Comparison of ENCODE assay signal across 10 cellular contexts in the genomic region with DNA sequence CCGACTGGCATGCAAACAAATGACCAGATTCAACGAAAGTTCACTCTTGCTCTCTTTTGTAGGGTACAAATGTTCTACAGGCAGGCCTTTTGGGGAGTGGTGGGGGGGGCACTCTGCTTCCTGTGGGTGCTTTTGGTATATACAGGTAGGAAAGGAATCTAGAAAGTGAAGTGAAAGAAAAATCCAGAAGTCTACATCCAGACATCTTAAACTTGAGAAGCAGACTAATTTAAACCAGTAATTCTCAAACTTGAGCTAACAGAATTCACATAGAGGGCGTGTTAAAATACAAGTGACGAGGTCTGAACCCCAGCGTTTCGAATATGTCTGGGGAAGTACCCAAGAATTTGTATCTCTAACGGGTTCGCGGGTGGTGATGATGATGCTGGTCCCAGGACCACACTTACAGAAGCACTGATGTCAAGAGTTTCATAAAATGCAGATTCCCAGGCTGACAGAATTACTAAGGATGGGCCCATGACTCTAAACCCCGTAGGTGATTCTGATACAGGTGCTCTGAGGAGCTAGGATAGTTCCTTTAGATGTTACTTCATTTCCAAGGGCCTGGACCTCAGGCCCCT. TPM values are rescaled to one million over a fixed set of nuclear protein-coding genes. Genes with fewer than 3 reads are reported as not detected.
A peak's percentile ranks its signal among the peaks of the same experiment; 100 is the strongest.
DNase-seq lines count a peak whose midpoint lies in the region; ATAC-seq and TF ChIP-seq lines count a peak whose summit lies in the region.
"Had no signal": no experiment of that assay in that cellular context is flagged by ENCODE, and none has a peak within 500 bp of the region (broad histone marks: within the 10 kb centered on the region; RNA-seq: fewer than 3 reads in every experiment).

No MANE protein-coding gene starts in this region.

- H3K27me3 ChIP-seq in BLaER1 treated with 17β-estradiol and CSF1 and Interleukin-3, amounts not matched to agents 10 nM and 100 nM: peaks cover 36 to 49% (median 43%) of the 10 kb centered on the region in 11 experiments
- H3K27me3 ChIP-seq in PC-3 (ENCODE audit: low read length): no peaks in the 10 kb centered on the region
- H3K27me3 ChIP-seq in esophagus muscularis mucosa: no peaks in the 10 kb centered on the region
- H3K27me3 ChIP-seq in osteoblast (ENCODE audit: insufficient read depth, low read length): no peaks in the 10 kb centered on the region

- no peak for TF ChIP-seq EP300 in esophagus muscularis mucosa (IDR thresholded peaks at IDR 0.05)

- TF ChIP-seq CTCF in PC-3 (conservative IDR thresholded peaks at IDR 0.05; ENCODE audit: low read depth, low read length) (no peak), esophagus muscularis mucosa (IDR thresholded peaks at IDR 0.05) (no peak), osteoblast (IDR thresholded peaks at IDR 0.05; ENCODE audit: extremely low read depth, low read depth, low read length) (no peak)

- 70% methylated on average over 10 of the region's 10 CpGs for WGBS in esophagus muscularis mucosa

- H2AFZ ChIP-seq in PC-3 (ENCODE audit: low read length): peak overlapping the region; percentile 86
- H2AFZ ChIP-seq in osteoblast (ENCODE audit: low read length): peak overlapping the region; percentile 26

- no peak for ATAC-seq in PC-3

- H3K4me2 ChIP-seq in BLaER1 treated with 17β-estradiol and CSF1 and Interleukin-3, amounts not matched to agents 10 nM and 100 nM: peak overlapping the region; percentile 87 to 100 (median 98)
- H3K4me2 ChIP-seq in PC-3 (ENCODE audit: low read length) (peak overlapping the region; percentile 87), osteoblast (ENCODE audit: insufficient read depth, low read length) (peak overlapping the region; percentile 86)

- H3K9me2 ChIP-seq in PC-3 (replicated peaks; ENCODE audit: low read length): no peaks in the 10 kb centered on the region

- POLR2A ChIA-PET in PC-3 (lab: Charles Lee; ENCODE audit: unreplicated experiment): interaction anchor here (0.7 kb wide), 1 partner anchor 19 kb away, joined by 3 read pairs; a partner anchor contains a TSS

- no peaks in the 10 kb centered on the region; the same call in 1 of the 2 replicates for H3K79me2 ChIP-seq in PC-3 (ENCODE audit: low read length)
- no peaks in the 10 kb centered on the region for H3K79me2 ChIP-seq in osteoblast (ENCODE audit: insufficient read depth, low read length)

- DNase-seq in PC-3 (no peak), esophagus muscularis mucosa (ENCODE audit: extremely low spot score) (no peak), osteoblast (ENCODE audit: insufficient read length, low spot score, missing footprints) (peak; percentile 81), NCI-H510A (lab: John Stamatoyannopoulos, UW) (no peak), NCI-H146 (lab: John Stamatoyannopoulos, UW) (no peak), NCI-H526 treated with DMSO at 0.1 percent for 48 hours (lab: John Stamatoyannopoulos, UW) (no peak), activated gamma-delta T cell treated with Interleukin-2 at 50 U/mL for 16 hours (no peak)
- DNase-seq: RPMI8226 had no signal

- peaks cover 8 to 16% (median 12%) of the 10 kb centered on the region in 10 experiments for H3K4me1 ChIP-seq in BLaER1 treated with 17β-estradiol and CSF1 and Interleukin-3, amounts not matched to agents 10 nM and 100 nM
- H3K4me1 ChIP-seq in PC-3 (ENCODE audit: insufficient read depth, low read length): peaks cover 9% of the 10 kb centered on the region
- peaks cover 9 to 27% (median 17%) of the 10 kb centered on the region in 4 donors for H3K4me1 ChIP-seq in esophagus muscularis mucosa
- H3K4me1 ChIP-seq in osteoblast (ENCODE audit: insufficient read depth, low read length): peaks cover 8% of the 10 kb centered on the region

- peak overlapping the region in 6 of 11 experiments; percentile 56 to 74 (median 61); a peak in 5 of 22 replicates for H3K9ac ChIP-seq in BLaER1 treated with 17β-estradiol and CSF1 and Interleukin-3, amounts not matched to agents 10 nM and 100 nM
- peak overlapping the region; percentile 46 for H3K9ac ChIP-seq in PC-3 (ENCODE audit: low read length)

- H3K36me3 ChIP-seq in BLaER1 treated with 17β-estradiol and CSF1 and Interleukin-3, amounts not matched to agents 10 nM and 100 nM: peaks cover 0 to 26% (median 11%) of the 10 kb centered on the region in 11 experiments; a peak in 14 of 22 replicates
- H3K36me3 ChIP-seq in PC-3 (ENCODE audit: low read depth, low read length): peaks cover 8% of the 10 kb centered on the region
- peaks cover 0 to 8% (median 4%) of the 10 kb centered on the region in 4 donors for H3K36me3 ChIP-seq in esophagus muscularis mucosa
- H3K36me3 ChIP-seq in osteoblast (ENCODE audit: insufficient read depth, low read length): peaks cover 20% of the 10 kb centered on the region

- no peak overlapping the region; a peak in 1 of 22 replicates for H3K27ac ChIP-seq in BLaER1 treated with 17β-estradiol and CSF1 and Interleukin-3, amounts not matched to agents 10 nM and 100 nM
- H3K27ac ChIP-seq in PC-3 (ENCODE audit: low read length) (no peak overlapping the region), esophagus muscularis mucosa (replicated peaks in 1 of 4) (peak overlapping the region; percentile 84 to 90 (median 86)), osteoblast (ENCODE audit: low read depth, low read length) (peak overlapping the region; percentile 43)
- H3K27ac ChIP-seq: HL-60 had no signal

- H4K20me1 ChIP-seq in BLaER1 treated with 17β-estradiol and CSF1 and Interleukin-3, amounts not matched to agents 10 nM and 100 nM: peaks cover 0 to 47% (median 33%) of the 10 kb centered on the region in 11 experiments; a peak in 18 of 22 replicates
- no peaks in the 10 kb centered on the region for H4K20me1 ChIP-seq in PC-3 (ENCODE audit: low read length)
- H4K20me1 ChIP-seq in osteoblast (ENCODE audit: insufficient read depth, low read length): peaks cover 14% of the 10 kb centered on the region

- BruUV-seq in PC-3 (replicated peaks; lab: Mats Ljungman, UMichigan): no TSS peak

- peak overlapping the region; percentile 58 to 78 (median 69) for H3K4me3 ChIP-seq in BLaER1 treated with 17β-estradiol and CSF1 and Interleukin-3, amounts not matched to agents 10 nM and 100 nM
- H3K4me3 ChIP-seq in PC-3 (ENCODE audit: low read length) (peak overlapping the region; percentile 72), esophagus muscularis mucosa (peak overlapping the region; percentile 75 to 82 (median 80)), osteoblast (ENCODE audit: insufficient read depth, low read length) (peak overlapping the region; percentile 75)

- no peaks in the 10 kb centered on the region for H3K9me3 ChIP-seq in BLaER1 treated with 17β-estradiol and CSF1 and Interleukin-3, amounts not matched to agents 10 nM and 100 nM (replicated peaks in 1 of 11)
- H3K9me3 ChIP-seq in PC-3 (ENCODE audit: low read length) (no peaks in the 10 kb centered on the region), esophagus muscularis mucosa (no peaks in the 10 kb centered on the region), osteoblast (ENCODE audit: low read depth, low read length) (no peaks in the 10 kb centered on the region)

- H3F3A ChIP-seq in PC-3 (ENCODE audit: low read length, unreplicated experiment): peaks cover 4% of the 10 kb centered on the region

- intact Hi-C loops in PC-3 (cut with micrococcal nuclease) (loop anchor here (1.0 kb wide), 1 partner anchor 17 kb away; no protein-coding TSS in a partner anchor), esophagus muscularis mucosa (cut with DNase I) (no loop called here)

- CTCF ChIA-PET in PC-3 (lab: Charles Lee): interaction anchor here (0.6 kb wide), 1 partner anchor 33 kb away, joined by 8 read pairs; no protein-coding TSS in a partner anchor

- TF ChIP-seq POLR2A in esophagus muscularis mucosa (IDR thresholded peaks at IDR 0.05; ENCODE audit: low read depth): no peak

RNA-seq across cellular contexts. Expression of a gene that starts 0.5 kb away (rescaled TPM):
- total RNA-seq in PC-3 (2014; rRNA removed) (6.7 and 10.3 TPM in 2 replicates), esophagus muscularis mucosa (1 to 10 TPM; 4.3 to 9.1 (median 6.4) TPM), osteoblast (5.1 and 5.3 TPM in 2 replicates)

RNA-seq across cellular contexts. Expression of a gene that starts 18.5 kb away (rescaled TPM):
- total RNA-seq in PC-3 (2014; rRNA removed) (108 and 117 TPM in 2 replicates), esophagus muscularis mucosa (10 to 100 TPM; 20.2 to 32.2 (median 26.0) TPM), osteoblast (38.9 and 44.5 TPM in 2 replicates)

RNA-seq across cellular contexts. Expression of a gene that starts 18.7 kb away (rescaled TPM):
- total RNA-seq in PC-3 (2014; rRNA removed) (130 and 147 TPM in 2 replicates), esophagus muscularis mucosa (10 to 100 TPM; 23.3 to 27.8 (median 26.3) TPM), osteoblast (77.4 and 94.9 TPM in 2 replicates)

Comparison
In these comparisons a context has a peak if more than half of its experiments do, and no peak if none do; other contexts are left out.
1. H3K27ac ChIP-seq: peak in esophagus muscularis mucosa (4 of 4) and osteoblast (single experiment); none in BLaER1 treated with 17β-estradiol and CSF1 and Interleukin-3, amounts not matched to agents 10 nM and 100 nM (0 of 11) and PC-3 (single experiment).
2. Peak in every context shown above with its lines, with median percentiles within 50 percentile points of each other: H3K4me2 ChIP-seq and H3K4me3 ChIP-seq.